ENCODE assay signal across 10 cellular contexts in genomic region chr13:95185851-95186250, GRCh38.
DNase-seq lines count a peak whose midpoint lies in the region; ATAC-seq and TF ChIP-seq lines count a peak whose summit lies in the region.
"Had no signal": no experiment of that assay in that cellular context is flagged by ENCODE, and none has a peak within 500 bp of the region (broad histone marks: within the 10 kb centered on the region; RNA-seq: fewer than 3 reads in every experiment).

No MANE protein-coding gene starts in this region.

- H3K27ac ChIP-seq in CD8-positive, alpha-beta T cell (ENCODE audit: low read depth, low read length), result peak overlapping the region; percentile 23
- H3K27ac ChIP-seq: SK-N-MC had no signal

- H3K4me3 Mint-ChIP-seq in CD8-positive, alpha-beta T cell, result peak overlapping the region; percentile 68
- peak overlapping the region; percentile 50 for H3K4me3 Mint-ChIP-seq in activated T-cell treated with anti-CD3 and anti-CD28 coated beads, Interleukin-2, amount 50 U/mL, for 4 hours
- peak overlapping the region; percentile 86 for H3K4me3 Mint-ChIP-seq in natural killer cell
- H3K4me3 Mint-ChIP-seq in nephron progenitor cell, result no peak overlapping the region

- POLR2A ChIA-PET in CD8-positive, alpha-beta T cell (lab: Charles Lee), result no interaction called here

- peak overlapping the region; percentile 7 for H3K9ac ChIP-seq in Loucy (ENCODE audit: low read depth, low read length, poor library complexity, severe bottlenecking)

- H3F3A ChIP-seq in Loucy (ENCODE audit: low read depth), result peaks cover 5% of the 10 kb centered on the region; the same call in 1 of the 2 replicates

- H3K4me1 ChIP-seq in CD8-positive, alpha-beta T cell (ENCODE audit: insufficient read depth, low read length), result peaks cover 35% of the 10 kb centered on the region
- peaks cover 25% of the 10 kb centered on the region for H3K4me1 ChIP-seq in Loucy (ENCODE audit: insufficient read depth, low read length, poor library complexity, severe bottlenecking)
- H3K4me1 ChIP-seq: HAP-1 had no signal

- H3K4me2 ChIP-seq in Loucy (ENCODE audit: low read depth, low read length, poor library complexity, severe bottlenecking), result peak overlapping the region; percentile 70

- no peaks in the 10 kb centered on the region for H3K36me3 ChIP-seq in CD8-positive, alpha-beta T cell (ENCODE audit: insufficient read depth, low read length)
- H3K36me3 ChIP-seq in Loucy (ENCODE audit: insufficient read depth, low read length), result no peaks in the 10 kb centered on the region
- H3K36me3 ChIP-seq: HAP-1 had no signal

- H3K36me3 Mint-ChIP-seq in CD8-positive, alpha-beta T cell, result peaks cover 4% of the 10 kb centered on the region
- peaks cover 1% of the 10 kb centered on the region for H3K36me3 Mint-ChIP-seq in activated T-cell treated with anti-CD3 and anti-CD28 coated beads, Interleukin-2, amount 50 U/mL, for 4 hours (ENCODE audit: insufficient read depth)
- H3K36me3 Mint-ChIP-seq in natural killer cell (no peaks in the 10 kb centered on the region), nephron progenitor cell (ENCODE audit: low read depth) (peaks cover 24% of the 10 kb centered on the region)

- H3K4me3 ChIP-seq in CD8-positive, alpha-beta T cell (ENCODE audit: low read depth, low read length), result peak overlapping the region; percentile 25
- peak overlapping the region; percentile 58 for H3K4me3 ChIP-seq in Loucy (ENCODE audit: low read length, poor library complexity, severe bottlenecking)
- H3K4me3 ChIP-seq: HAP-1, SK-N-MC had no signal

- H3K9me3 ChIP-seq in CD8-positive, alpha-beta T cell (ENCODE audit: low read length), result no peaks in the 10 kb centered on the region
- H3K9me3 ChIP-seq in Loucy (ENCODE audit: insufficient read depth, low read depth, low read length), result no peaks in the 10 kb centered on the region
- H3K9me3 ChIP-seq: HAP-1 had no signal

- intact Hi-C loops in CD8-positive, alpha-beta T cell (cut with DNase I, micrococcal nuclease), result loop anchor here (1.0 to 10.0 kb wide), 9 partner anchors 10 to 649 kb away; partner anchors contain the start of genes DNAJC3 (in 2 of the 2), GPR180 (in 1 of the 2) and TGDS (in 1 of the 2)
- intact Hi-C loops in natural killer cell (cut with micrococcal nuclease), result loop anchor here (1.0 kb wide), 1 partner anchor 42 kb away; no protein-coding TSS in a partner anchor

- no peak for TF ChIP-seq CTCF in CD8-positive, alpha-beta T cell (IDR thresholded peaks at IDR 0.05)
- TF ChIP-seq CTCF in Loucy (conservative IDR thresholded peaks at IDR 0.05; ENCODE audit: low read length), result no peak
- no peak for TF ChIP-seq CTCF in natural killer cell (IDR thresholded peaks at IDR 0.05)
- no peak for TF ChIP-seq CTCF in nephron progenitor cell (IDR thresholded peaks at IDR 0.05)

- no peaks in the 10 kb centered on the region for H3K79me2 ChIP-seq in Loucy (ENCODE audit: insufficient read depth, low read length)

- CTCF ChIA-PET in CD8-positive, alpha-beta T cell (lab: Charles Lee), result interaction anchor here (3.5 kb wide), 1 partner anchor 195 kb away, joined by 17 read pairs; no protein-coding TSS in a partner anchor

- peak overlapping the region; percentile 94 for H3K27ac Mint-ChIP-seq in CD8-positive, alpha-beta T cell
- H3K27ac Mint-ChIP-seq in natural killer cell (peak overlapping the region; percentile 85 to 88), nephron progenitor cell (no peak overlapping the region)

- H3K27me3 ChIP-seq in CD8-positive, alpha-beta T cell (ENCODE audit: insufficient read depth, low read length), result no peaks in the 10 kb centered on the region
- no peaks in the 10 kb centered on the region for H3K27me3 ChIP-seq in Loucy (ENCODE audit: insufficient read depth, low read length, poor library complexity, severe bottlenecking)

- H3K9me2 ChIP-seq in Loucy (replicated peaks; ENCODE audit: low read depth, low read length), result no peaks in the 10 kb centered on the region

- H3K27me3 Mint-ChIP-seq in CD8-positive, alpha-beta T cell (ENCODE audit: low read depth), result no peaks in the 10 kb centered on the region
- no peaks in the 10 kb centered on the region for H3K27me3 Mint-ChIP-seq in activated T-cell treated with anti-CD3 and anti-CD28 coated beads, Interleukin-2, amount 50 U/mL, for 4 hours (ENCODE audit: low read depth)
- no peaks in the 10 kb centered on the region for H3K27me3 Mint-ChIP-seq in natural killer cell (ENCODE audit: low read depth in 2 of 2)
- H3K27me3 Mint-ChIP-seq in nephron progenitor cell (ENCODE audit: low read depth, poor library complexity), result no peaks in the 10 kb centered on the region

- H4K20me1 ChIP-seq in Loucy (ENCODE audit: insufficient read depth, low read length, poor library complexity, severe bottlenecking), result no peaks in the 10 kb centered on the region

- peaks cover 60% of the 10 kb centered on the region for H3K4me1 Mint-ChIP-seq in CD8-positive, alpha-beta T cell (ENCODE audit: low read depth)
- peaks cover 44% of the 10 kb centered on the region for H3K4me1 Mint-ChIP-seq in activated T-cell treated with anti-CD3 and anti-CD28 coated beads, Interleukin-2, amount 50 U/mL, for 4 hours (ENCODE audit: low read depth)
- peaks cover 32 to 36% of the 10 kb centered on the region in 2 donors for H3K4me1 Mint-ChIP-seq in natural killer cell
- no peaks in the 10 kb centered on the region for H3K4me1 Mint-ChIP-seq in nephron progenitor cell

- H3K9me3 Mint-ChIP-seq in CD8-positive, alpha-beta T cell, result no peaks in the 10 kb centered on the region
- H3K9me3 Mint-ChIP-seq in activated T-cell treated with anti-CD3 and anti-CD28 coated beads, Interleukin-2, amount 50 U/mL, for 4 hours, result no peaks in the 10 kb centered on the region
- H3K9me3 Mint-ChIP-seq in natural killer cell (no peaks in the 10 kb centered on the region), nephron progenitor cell (no peaks in the 10 kb centered on the region)

- H2AFZ ChIP-seq in Loucy (ENCODE audit: low read length), result no peak overlapping the region

- DNase-seq in CD8-positive, alpha-beta T cell, result peak; percentile 7 to 65 (median 50)
- DNase-seq in activated T-cell treated with anti-CD3 and anti-CD28 coated beads, Interleukin-2, amount 50 U/mL, for 4 hours, result peak; percentile 24
- DNase-seq in natural killer cell (no peak), NCI-H2196 (lab: John Stamatoyannopoulos, UW; ENCODE audit: unreplicated experiment) (no peak), retina (no peak), nephron progenitor cell (no peak), NCI-H2196 treated with DMSO at 0.1 percent for 48 hours (lab: John Stamatoyannopoulos, UW; ENCODE audit: unreplicated experiment) (no peak)

- peak; percentile 92 for ATAC-seq in CD8-positive, alpha-beta T cell
- ATAC-seq in activated T-cell treated with anti-CD3 and anti-CD28 coated beads, Interleukin-2, amount 50 U/mL, for 4 hours, result peak; percentile 70 to 76
- peak; percentile 81 to 87 (median 86) for ATAC-seq in natural killer cell

Comparison
In these comparisons a context has a peak if more than half of its experiments do, and no peak if none do; other contexts are left out.
1. DNase-seq: peak in CD8-positive, alpha-beta T cell (7 of 7) and activated T-cell treated with anti-CD3 and anti-CD28 coated beads, Interleukin-2, amount 50 U/mL, for 4 hours (single experiment); none in natural killer cell (single experiment), NCI-H2196 (single experiment), retina (single experiment), nephron progenitor cell (single experiment) and NCI-H2196 treated with DMSO at 0.1 percent for 48 hours (single experiment).
2. Peak in every context shown above with its lines, with median percentiles within 50 percentile points of each other: ATAC-seq.